Comparison of ENCODE assay signal across 16 cellular contexts in the genomic region with DNA sequence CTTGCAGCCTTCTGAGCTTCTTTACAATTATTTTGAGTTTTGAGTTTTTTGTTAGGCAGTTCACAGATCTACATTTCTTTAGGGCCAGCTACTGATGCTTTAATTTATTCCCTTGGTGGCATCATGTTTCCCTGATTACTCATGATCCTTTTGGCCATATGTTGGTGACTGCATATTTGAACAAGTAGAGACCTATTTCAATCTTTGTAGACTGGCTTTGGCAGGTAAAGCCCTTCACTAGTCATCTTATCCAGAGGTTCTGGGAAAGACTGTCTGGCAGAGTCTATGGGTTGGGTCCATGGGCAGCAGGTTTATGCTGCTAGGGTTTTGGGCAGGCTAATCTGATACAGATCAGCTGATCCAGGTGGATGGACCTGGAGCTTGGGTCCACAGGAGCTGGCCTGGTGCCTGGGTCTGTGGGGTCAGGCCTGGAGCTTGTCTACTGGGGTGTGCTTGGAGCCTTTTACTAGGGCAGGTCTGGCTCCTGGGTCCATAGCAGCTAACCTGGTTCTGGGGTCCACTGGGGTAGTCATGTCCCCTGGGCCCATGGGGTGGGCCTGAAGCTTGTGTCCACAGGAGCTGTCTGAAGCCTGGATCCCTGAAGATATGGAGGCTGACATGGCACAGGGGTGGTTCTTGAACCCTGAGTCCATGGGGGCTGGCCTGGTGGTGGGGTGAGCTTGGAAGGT.
A peak's percentile ranks its signal among the peaks of the same experiment; 100 is the strongest.
DNase-seq lines count a peak whose midpoint lies in the region; ATAC-seq and TF ChIP-seq lines count a peak whose summit lies in the region.
"Had no signal": no experiment of that assay in that cellular context is flagged by ENCODE, and none has a peak within 500 bp of the region (broad histone marks: within the 10 kb centered on the region; RNA-seq: fewer than 3 reads in every experiment).

No MANE protein-coding gene starts in this region.

- CTCF ChIA-PET in MCF 10A (lab: Yijun Ruan, JAX), result interaction anchor here (0.5 to 3.8 kb wide), 21 partner anchors 8 to 910 kb away, joined by 3 to 22 read pairs (median 3); no protein-coding TSS in a partner anchor

- no TSS peak for BruUV-seq in MCF 10A (replicated peaks; lab: Mats Ljungman, UMichigan)

- POLR2A ChIA-PET in MCF 10A (lab: Yijun Ruan, JAX), result interaction anchor here (0.7 to 1.9 kb wide), 4 partner anchors 28 to 714 kb away, joined by 3 to 8 read pairs (median 4); a partner anchor contains a TSS

- peaks cover 7% of the 10 kb centered on the region for H3K9me3 Mint-ChIP-seq in MCF 10A (ENCODE audit: unreplicated experiment)

- peaks cover 15% of the 10 kb centered on the region for H3K4me1 Mint-ChIP-seq in MCF 10A (ENCODE audit: insufficient read depth, unreplicated experiment)
- H3K4me1 Mint-ChIP-seq: GM23338 had no signal

- no peak overlapping the region for H3K4me3 Mint-ChIP-seq in MCF 10A (ENCODE audit: unreplicated experiment)
- H3K4me3 Mint-ChIP-seq: GM23338 had no signal

- H3K9me3 ChIP-seq in breast epithelium (peaks cover 0 to 11% of the 10 kb centered on the region in 2 donors), RWPE2 (ENCODE audit: severe bottlenecking) (no peaks in the 10 kb centered on the region), upper lobe of right lung (no peaks in the 10 kb centered on the region), HAP-1 (no peaks in the 10 kb centered on the region)
- H3K9me3 ChIP-seq: Caco-2, SK-N-SH had no signal

- intact Hi-C loops in MCF 10A (cut with micrococcal nuclease), result loop anchor here (2.0 kb wide), 1 partner anchor 685 kb away; no protein-coding TSS in a partner anchor
- intact Hi-C loops in breast epithelium (cut with DNase I; ENCODE audit: low total_unique reads), result no loop called here
- intact Hi-C loops in upper lobe of right lung (cut with DNase I), result no loop called here

- no peaks in the 10 kb centered on the region for H3K36me3 Mint-ChIP-seq in MCF 10A (ENCODE audit: insufficient read depth, unreplicated experiment)

- no peak for TF ChIP-seq POLR2A in breast epithelium (IDR thresholded peaks at IDR 0.05)

- peak; percentile 39 for DNase-seq in MCF 10A (ENCODE audit: unreplicated experiment)
- no peak for DNase-seq in breast epithelium (ENCODE audit: low spot score in 2 of 2)
- no peak for DNase-seq in RWPE2 (ENCODE audit: low spot score)
- peak; percentile 85 to 94 for DNase-seq in foreskin keratinocyte
- no peak for DNase-seq in upper lobe of right lung
- no peak for DNase-seq in NCI-H446 (lab: John Stamatoyannopoulos, UW)
- DNase-seq in HAP-1 (ENCODE audit: low spot score in 2 of 2), result no peak
- no peak for DNase-seq in NCI-H187 treated with DMSO at 0.1 percent for 48 hours (lab: John Stamatoyannopoulos, UW)
- DNase-seq: Caco-2, GF-D8, NCI-H1092 treated with DMSO at 0.1 percent for 48 hours, NCI-H1694, NCI-H510A treated with DMSO at 0.1 percent for 48 hours, SK-N-SH had no signal

- TF ChIP-seq CTCF in MCF 10A (IDR thresholded peaks at IDR 0.05; ENCODE audit: unreplicated experiment), result no peak
- TF ChIP-seq CTCF in breast epithelium (IDR thresholded peaks at IDR 0.05), result no peak
- no peak for TF ChIP-seq CTCF in RWPE2 (IDR thresholded peaks at IDR 0.05; ENCODE audit: poor library complexity, severe bottlenecking)
- no peak for TF ChIP-seq CTCF in foreskin keratinocyte (conservative IDR thresholded peaks at IDR 0.05)
- TF ChIP-seq CTCF in upper lobe of right lung (IDR thresholded peaks at IDR 0.05), result no peak

- H3K4me1 ChIP-seq in breast epithelium (no peaks in the 10 kb centered on the region), RWPE2 (ENCODE audit: insufficient read depth, poor library complexity, severe bottlenecking) (no peaks in the 10 kb centered on the region), foreskin keratinocyte (peaks cover 26% of the 10 kb centered on the region), upper lobe of right lung (no peaks in the 10 kb centered on the region), HAP-1 (no peaks in the 10 kb centered on the region)
- H3K4me1 ChIP-seq: Caco-2 had no signal

- H3K27me3 ChIP-seq in breast epithelium (no peaks in the 10 kb centered on the region), RWPE2 (ENCODE audit: insufficient read depth, poor library complexity, severe bottlenecking) (no peaks in the 10 kb centered on the region), foreskin keratinocyte (no peaks in the 10 kb centered on the region), upper lobe of right lung (no peaks in the 10 kb centered on the region), HAP-1 (ENCODE audit: low read depth) (no peaks in the 10 kb centered on the region)

- H3K4me3 ChIP-seq in breast epithelium, result no peak overlapping the region
- no peak overlapping the region for H3K4me3 ChIP-seq in RWPE2 (ENCODE audit: severe bottlenecking)
- no peak overlapping the region for H3K4me3 ChIP-seq in upper lobe of right lung
- no peak overlapping the region for H3K4me3 ChIP-seq in HAP-1
- H3K4me3 ChIP-seq: GM23338 had no signal

- H3K27me3 Mint-ChIP-seq in MCF 10A (ENCODE audit: insufficient read depth, unreplicated experiment), result no peaks in the 10 kb centered on the region

- ATAC-seq in RWPE2 (ENCODE audit: low read depth) (peak; percentile 72), foreskin keratinocyte (peak; percentile 96), upper lobe of right lung (peak; percentile 28)
- ATAC-seq: GM23338, Right ventricle myocardium inferior had no signal

- in situ Hi-C loops in HAP-1 (cut with MboI; ENCODE audit: low sequenced_read_pairs), result no loop called here

- no peaks in the 10 kb centered on the region for H3K36me3 ChIP-seq in breast epithelium
- H3K36me3 ChIP-seq in RWPE2 (ENCODE audit: low read depth), result no peaks in the 10 kb centered on the region
- H3K36me3 ChIP-seq in upper lobe of right lung, result no peaks in the 10 kb centered on the region
- H3K36me3 ChIP-seq in HAP-1 (replicated peaks), result no peaks in the 10 kb centered on the region

- peak overlapping the region; percentile 70 for H3K27ac Mint-ChIP-seq in MCF 10A (ENCODE audit: low read depth, unreplicated experiment)
- H3K27ac Mint-ChIP-seq: GM23338 had no signal

- no peak overlapping the region for H3K27ac ChIP-seq in breast epithelium
- H3K27ac ChIP-seq in RWPE2 (ENCODE audit: poor library complexity, severe bottlenecking), result peak overlapping the region; percentile 52
- no peak overlapping the region for H3K27ac ChIP-seq in foreskin keratinocyte
- H3K27ac ChIP-seq in upper lobe of right lung, result no peak overlapping the region

Comparison
In these comparisons a context has a peak if more than half of its experiments do, and no peak if none do; other contexts are left out.
1. DNase-seq: peak in MCF 10A (single experiment) and foreskin keratinocyte (2 of 2); none in breast epithelium (0 of 2), RWPE2 (single experiment), upper lobe of right lung (single experiment), NCI-H446 (0 of 2), HAP-1 (0 of 2) and NCI-H187 treated with DMSO at 0.1 percent for 48 hours (single experiment).
2. ATAC-seq: peak in every context shown above with its lines; median percentile 96 in foreskin keratinocyte; 72 in RWPE2; 28 in upper lobe of right lung.